14 cellular contexts compared by ENCODE assay signal in genomic region chr13:39913928-39914327, GRCh38.
A peak's percentile ranks its signal among the peaks of the same experiment; 100 is the strongest.
DNase-seq lines count a peak whose midpoint lies in the region; ATAC-seq and TF ChIP-seq lines count a peak whose summit lies in the region.
"Had no signal": no experiment of that assay in that cellular context is flagged by ENCODE, and none has a peak within 500 bp of the region (broad histone marks: within the 10 kb centered on the region; RNA-seq: fewer than 3 reads in every experiment).

No MANE protein-coding gene starts in this region.

- H3K27me3 Mint-ChIP-seq in progenitor cell of endocrine pancreas, result peaks cover 6% of the 10 kb centered on the region

- no peaks in the 10 kb centered on the region for H3F3A ChIP-seq in smooth muscle cell (ENCODE audit: low read depth)

- peak; percentile 80 to 90 for ATAC-seq in left cardiac atrium
- no peak for ATAC-seq in SK-N-SH treated with all-trans-retinoic acid at 6 μM for 48 hours
- ATAC-seq in GM21619 (IDR thresholded peaks at IDR 0.05; ENCODE audit: unreplicated experiment), result no peak

- H3K4me3 Mint-ChIP-seq in progenitor cell of endocrine pancreas (ENCODE audit: low read depth), result no peak overlapping the region

- no peak overlapping the region for H3K4me2 ChIP-seq in smooth muscle cell

- no peak overlapping the region for H3K27ac Mint-ChIP-seq in progenitor cell of endocrine pancreas

- H3K4me1 ChIP-seq in smooth muscle cell (ENCODE audit: low read depth), result no peaks in the 10 kb centered on the region
- H3K4me1 ChIP-seq: uterus had no signal

- no peaks in the 10 kb centered on the region for H4K20me1 ChIP-seq in smooth muscle cell (ENCODE audit: low read depth)

- WGBS in smooth muscle cell (ENCODE audit: low lambda C conversion rate), result 40% methylated on average over 2 of the region's 2 CpGs

- no peaks in the 10 kb centered on the region for H3K9me3 ChIP-seq in smooth muscle cell (replicated peaks; ENCODE audit: low read depth)
- H3K9me3 ChIP-seq: neutrophil, uterus had no signal

- H3K36me3 Mint-ChIP-seq in progenitor cell of endocrine pancreas (ENCODE audit: insufficient read depth), result no peaks in the 10 kb centered on the region

- intact Hi-C loops in left cardiac atrium (cut with DNase I), result no loop called here

- no peaks in the 10 kb centered on the region for H3K79me2 ChIP-seq in smooth muscle cell (ENCODE audit: low read depth)

- DNase-seq in LHCN-M2 (ENCODE audit: low read depth) (peak; percentile 57), choroid plexus epithelial cell (ENCODE audit: low read depth) (peak; percentile 91), left cardiac atrium (peak; percentile 33), smooth muscle cell (lab: John Stamatoyannopoulos, UW; ENCODE audit: unreplicated experiment) (no peak), progenitor cell of endocrine pancreas (ENCODE audit: low spot score, unreplicated experiment) (no peak), NOMO-1 treated with dmso at 0.1 percent for 144 hours (lab: John Stamatoyannopoulos, UW; ENCODE audit: unreplicated experiment) (no peak)
- DNase-seq: activated CD4-positive, CD25-positive, alpha-beta regulatory T cell; KG1; NCI-H2029 treated with DMSO at 0.1 percent for 48 hours had no signal

- H3K4me3 ChIP-seq in choroid plexus epithelial cell (ENCODE audit: low read depth, low read length) (no peak overlapping the region), smooth muscle cell (no peak overlapping the region)
- H3K4me3 ChIP-seq: lung, uterus had no signal

- TF ChIP-seq CTCF in choroid plexus epithelial cell (conservative IDR thresholded peaks at IDR 0.05; ENCODE audit: low read depth, low read length) (no peak), smooth muscle cell (IDR thresholded peaks at IDR 0.05; ENCODE audit: borderline replicate concordance, insufficient read depth, poor library complexity, severe bottlenecking) (no peak), progenitor cell of endocrine pancreas (IDR thresholded peaks at IDR 0.05; ENCODE audit: unreplicated experiment) (no peak)

- peak overlapping the region; percentile 1 for H3K27ac ChIP-seq in smooth muscle cell (ENCODE audit: low read depth)
- H3K27ac ChIP-seq: neutrophil had no signal

- no peaks in the 10 kb centered on the region for H3K36me3 ChIP-seq in smooth muscle cell (ENCODE audit: low read depth)
- H3K36me3 ChIP-seq: neutrophil, uterus had no signal

- H2AFZ ChIP-seq in smooth muscle cell (ENCODE audit: low read depth), result peak overlapping the region; percentile 45

- no peaks in the 10 kb centered on the region for H3K9me3 Mint-ChIP-seq in progenitor cell of endocrine pancreas (ENCODE audit: low read depth)

- no peaks in the 10 kb centered on the region for H3K27me3 ChIP-seq in smooth muscle cell (ENCODE audit: low read depth)
- H3K27me3 ChIP-seq: neutrophil, uterus had no signal

- peaks cover 8% of the 10 kb centered on the region for H3K4me1 Mint-ChIP-seq in progenitor cell of endocrine pancreas (ENCODE audit: low read depth)

- no peak overlapping the region for H3K9ac ChIP-seq in smooth muscle cell (ENCODE audit: low read depth)

TF ChIP-seq in SK-N-SH treated with all-trans-retinoic acid at 6 μM for 48 hours, 23 proteins besides CTCF, POLR2A, EP300 and RAD21:
- TF ChIP-seq ZFP30 (CRISPR knock-in tag; IDR thresholded peaks at IDR 0.05), result no peak
- no peak for TF ChIP-seq PATZ1 (CRISPR knock-in tag; IDR thresholded peaks at IDR 0.05; ENCODE audit: borderline replicate concordance)
- no peak for TF ChIP-seq ARNTL (CRISPR knock-in tag; IDR thresholded peaks at IDR 0.05; ENCODE audit: borderline replicate concordance, low read depth)
- no peak for TF ChIP-seq ZNF70 (CRISPR knock-in tag; IDR thresholded peaks at IDR 0.05)
- TF ChIP-seq BACH2 (CRISPR knock-in tag; IDR thresholded peaks at IDR 0.05; ENCODE audit: borderline replicate concordance), result no peak
- no peak for TF ChIP-seq GLIS3 (CRISPR knock-in tag; IDR thresholded peaks at IDR 0.05)
- TF ChIP-seq ZNF8 (CRISPR knock-in tag; IDR thresholded peaks at IDR 0.05), result no peak
- TF ChIP-seq PPARA (CRISPR knock-in tag; IDR thresholded peaks at IDR 0.05; ENCODE audit: borderline replicate concordance), result no peak
- TF ChIP-seq ZC3H10 (CRISPR knock-in tag; IDR thresholded peaks at IDR 0.05), result no peak
- no peak for TF ChIP-seq OSR1 (CRISPR knock-in tag; IDR thresholded peaks at IDR 0.05)
- no peak for TF ChIP-seq RARB (CRISPR knock-in tag; IDR thresholded peaks at IDR 0.05)
- TF ChIP-seq, protein P1, sequence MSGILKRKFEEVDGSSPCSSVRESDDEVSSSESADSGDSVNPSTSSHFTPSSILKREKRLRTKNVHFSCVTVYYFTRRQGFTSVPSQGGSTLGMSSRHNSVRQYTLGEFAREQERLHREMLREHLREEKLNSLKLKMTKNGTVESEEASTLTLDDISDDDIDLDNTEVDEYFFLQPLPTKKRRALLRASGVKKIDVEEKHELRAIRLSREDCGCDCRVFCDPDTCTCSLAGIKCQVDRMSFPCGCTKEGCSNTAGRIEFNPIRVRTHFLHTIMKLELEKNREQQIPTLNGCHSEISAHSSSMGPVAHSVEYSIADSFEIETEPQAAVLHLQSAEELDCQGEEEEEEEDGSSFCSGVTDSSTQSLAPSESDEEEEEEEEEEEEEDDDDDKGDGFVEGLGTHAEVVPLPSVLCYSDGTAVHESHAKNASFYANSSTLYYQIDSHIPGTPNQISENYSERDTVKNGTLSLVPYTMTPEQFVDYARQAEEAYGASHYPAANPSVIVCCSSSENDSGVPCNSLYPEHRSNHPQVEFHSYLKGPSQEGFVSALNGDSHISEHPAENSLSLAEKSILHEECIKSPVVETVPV (CRISPR knock-in tag; IDR thresholded peaks at IDR 0.05), result no peak
- no peak for TF ChIP-seq ZNF565 (CRISPR knock-in tag; conservative IDR thresholded peaks at IDR 0.05; ENCODE audit: low read depth)
- no peak for TF ChIP-seq ESRRG (CRISPR knock-in tag; IDR thresholded peaks at IDR 0.05)

Comparison
In these comparisons a context has a peak if more than half of its experiments do, and no peak if none do; other contexts are left out.
1. DNase-seq: peak in LHCN-M2 (single experiment), choroid plexus epithelial cell (single experiment) and left cardiac atrium (single experiment); none in smooth muscle cell (single experiment), progenitor cell of endocrine pancreas (single experiment) and NOMO-1 treated with dmso at 0.1 percent for 144 hours (single experiment).
2. ATAC-seq: peak in left cardiac atrium (2 of 2); none in SK-N-SH treated with all-trans-retinoic acid at 6 μM for 48 hours (single experiment) and GM21619 (single experiment).